ENCODE assay signal across 8 cellular contexts in the genomic region with DNA sequence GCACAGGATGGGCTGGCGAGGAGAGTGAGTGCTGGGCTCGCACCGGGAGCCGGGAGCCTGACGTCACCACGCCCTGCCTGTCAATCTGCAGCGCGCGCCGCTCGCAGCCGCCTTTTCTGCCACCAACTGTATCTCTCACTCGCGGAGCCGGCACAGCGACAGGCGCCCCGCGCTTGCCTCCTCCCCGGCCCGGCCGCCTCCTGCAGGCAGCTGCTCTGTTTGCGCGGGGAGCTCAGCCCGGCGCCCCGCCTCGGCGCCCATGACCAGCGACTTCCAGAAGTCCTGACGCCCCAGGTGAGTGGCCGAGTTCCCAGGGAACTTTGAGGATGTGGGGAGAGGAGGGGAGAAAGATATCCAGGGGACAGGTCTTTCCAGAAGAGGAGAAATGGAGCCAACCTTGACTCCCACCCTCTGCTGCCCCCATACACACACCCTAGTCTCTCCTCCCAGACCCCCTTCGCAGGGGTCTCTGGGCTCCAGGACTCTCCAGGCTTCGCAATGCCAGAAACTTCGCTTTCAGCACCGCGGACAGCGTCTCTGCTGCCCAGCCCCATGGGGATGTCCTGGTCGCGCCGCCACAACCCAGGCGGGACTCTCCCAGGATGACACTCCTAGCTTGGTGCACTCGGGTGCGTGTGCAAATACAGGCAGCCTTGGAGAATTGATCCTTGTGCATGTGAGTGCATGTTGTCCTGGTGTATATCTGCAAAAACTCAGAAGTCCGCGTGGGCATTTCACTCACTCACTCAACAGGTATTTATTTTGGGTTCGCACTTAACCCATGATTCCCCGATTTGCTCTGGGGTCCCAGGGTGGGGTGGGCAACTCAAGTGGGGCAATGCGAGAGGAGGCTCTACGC. TPM values are rescaled to one million over a fixed set of nuclear protein-coding genes. Genes with fewer than 3 reads are reported as not detected.
DNase-seq lines count a peak whose midpoint lies in the region; ATAC-seq, FAIRE-seq and TF ChIP-seq lines count a peak whose summit lies in the region.

TSS of gene GPR6 (plus strand) at position 138 of the 859 bp plus-strand sequence. CDS start 802 bp downstream, outside the sequence.

- H3K27ac Mint-ChIP-seq in activated B cell treated with CpG ODN at 0.5 μM for 24 hours = no peak within 1 kb of the TSS
- H3K27ac Mint-ChIP-seq in stimulated activated naive CD8-positive, alpha-beta T cell treated with anti-CD3 and anti-CD28 coated beads, Interleukin-15, amount 100 ng/mL, for 72 hours = no peak within 1 kb of the TSS

- H2BK5ac ChIP-seq in H1 (ENCODE audit: low read depth, low read length) (no peak within 1 kb of the TSS), mesenchymal stem cell (ENCODE audit: low read depth, low read length, poor library complexity, severe bottlenecking) (no peak within 1 kb of the TSS)

- POLR2A ChIA-PET in activated B cell treated with CpG ODN at 0.5 μM for 24 hours (lab: Charles Lee) (no interaction called here), H1 (lab: Charles Lee; ENCODE audit: partially characterized antibody) (no interaction called here)

- intact Hi-C loops in activated B cell treated with CpG ODN at 0.5 μM for 24 hours (cut with micrococcal nuclease) = no loop called here

- H3K4me3 Mint-ChIP-seq in activated B cell treated with CpG ODN at 0.5 μM for 24 hours = no peak within 1 kb of the TSS
- H3K4me3 Mint-ChIP-seq in stimulated activated naive CD8-positive, alpha-beta T cell treated with anti-CD3 and anti-CD28 coated beads, Interleukin-15, amount 100 ng/mL, for 72 hours = peak within 1 kb of the TSS in 1 of 2 donors; percentile 9

- no peak within 1 kb of the TSS for H3K23ac ChIP-seq in H1 (ENCODE audit: insufficient read length)
- H3K23ac ChIP-seq in mesenchymal stem cell (ENCODE audit: low read length in 2 of 2) = no peak within 1 kb of the TSS

- H2BK20ac ChIP-seq in H1 (ENCODE audit: low read length) = no peak within 1 kb of the TSS

- peaks cover 48% of the 10 kb centered on the region for H3K27me3 Mint-ChIP-seq in activated B cell treated with CpG ODN at 0.5 μM for 24 hours
- peaks cover 83% of the 10 kb centered on the region for H3K27me3 Mint-ChIP-seq in stimulated activated naive CD8-positive, alpha-beta T cell treated with anti-CD3 and anti-CD28 coated beads, Interleukin-15, amount 100 ng/mL, for 72 hours

- H2BK15ac ChIP-seq in H1 (ENCODE audit: low read length) (no peak within 1 kb of the TSS), mesenchymal stem cell (ENCODE audit: low read depth, poor library complexity, severe bottlenecking) (no peak within 1 kb of the TSS)

- no peak for TF ChIP-seq POLR2A in H1 (IDR thresholded peaks at IDR 0.05; ENCODE audit: control extremely low read depth in 1 of 2, low read depth in 2 of 2, low read length in 2 of 2)

- no peak within 1 kb of the TSS for H3K4ac ChIP-seq in H1 (replicated peaks; ENCODE audit: insufficient read length, low read depth, low read length)
- no peak within 1 kb of the TSS for H3K4ac ChIP-seq in mesenchymal stem cell (ENCODE audit: low read depth in 1 of 2, low read length in 2 of 2)

- TF ChIP-seq CTCF in activated B cell treated with CpG ODN at 0.5 μM for 24 hours (IDR thresholded peaks at IDR 0.05) = no peak
- TF ChIP-seq CTCF in H1 (IDR thresholded peaks at IDR 0.05; ENCODE audit: control extremely low read depth in 1 of 3, insufficient read depth in 1 of 3, low read depth in 1 of 3, low read length in 3 of 3) = no peak

- H4K20me1 ChIP-seq in H1 (replicated peaks in 1 of 2; ENCODE audit: control insufficient read depth in 1 of 2, insufficient read depth in 2 of 2, low read length in 2 of 2) = peaks cover 0 to 5% of the 10 kb centered on the region in 2 experiments

- peaks cover 18% of the 10 kb centered on the region for H3K23me2 ChIP-seq in H1 (ENCODE audit: low read depth, low read length)

- no peaks in the 10 kb centered on the region; a peak in 1 of 4 replicates for H3K9me3 ChIP-seq in H1 (ENCODE audit: insufficient read depth in 2 of 2, low read depth in 1 of 2, low read length in 1 of 2)
- H3K9me3 ChIP-seq in mesenchymal stem cell (ENCODE audit: control insufficient read depth, low read length) = no peaks in the 10 kb centered on the region

- H2BK120ac ChIP-seq in H1 (replicated peaks; ENCODE audit: low read depth, low read length) = no peak within 1 kb of the TSS
- no peak within 1 kb of the TSS for H2BK120ac ChIP-seq in mesenchymal stem cell (ENCODE audit: low read depth, low read length)

- H3K79me1 ChIP-seq in H1 (ENCODE audit: low read depth, low read length) (no peaks in the 10 kb centered on the region), mesenchymal stem cell (replicated peaks; ENCODE audit: low read length, poor library complexity, severe bottlenecking) (no peaks in the 10 kb centered on the region)

- peak within 1 kb of the TSS; percentile 76 to 98 for H3K4me2 ChIP-seq in H1 (ENCODE audit: insufficient read depth in 1 of 2, low read depth in 2 of 2, low read length in 2 of 2)
- no peak within 1 kb of the TSS for H3K4me2 ChIP-seq in mesenchymal stem cell (ENCODE audit: low read length, poor library complexity, severe bottlenecking)

- H3K56ac ChIP-seq in H1 (replicated peaks; ENCODE audit: insufficient read length, low read depth, low read length) = no peak within 1 kb of the TSS

- no peaks in the 10 kb centered on the region for H3K9me3 Mint-ChIP-seq in activated B cell treated with CpG ODN at 0.5 μM for 24 hours
- H3K9me3 Mint-ChIP-seq in stimulated activated naive CD8-positive, alpha-beta T cell treated with anti-CD3 and anti-CD28 coated beads, Interleukin-15, amount 100 ng/mL, for 72 hours = peaks cover 3 to 7% of the 10 kb centered on the region in 2 donors

- H3K36me3 ChIP-seq in H1 (ENCODE audit: control insufficient read depth in 2 of 4, insufficient read depth in 4 of 4, low read length in 3 of 4) = no peaks in the 10 kb centered on the region
- H3K36me3 ChIP-seq in mesenchymal stem cell (ENCODE audit: control insufficient read depth in 1 of 2, insufficient read depth in 2 of 2, low read depth in 1 of 2, low read length in 2 of 2) = no peaks in the 10 kb centered on the region

- H2AK5ac ChIP-seq in H1 (ENCODE audit: low read depth, low read length) (no peak within 1 kb of the TSS), mesenchymal stem cell (ENCODE audit: low read length, severe bottlenecking) (no peak within 1 kb of the TSS)

- H4K8ac ChIP-seq in H1 (ENCODE audit: extremely low read depth, insufficient read depth, low read length) = peak within 1 kb of the TSS; percentile 72; the same call in 1 of the 2 replicates
- no peak within 1 kb of the TSS for H4K8ac ChIP-seq in mesenchymal stem cell (ENCODE audit: low read length)

- peak within 1 kb of the TSS; percentile 99 for H2AFZ ChIP-seq in H1 (ENCODE audit: low read length)
- no peak within 1 kb of the TSS for H2AFZ ChIP-seq in mesenchymal stem cell (ENCODE audit: low read depth, low read length)

- ATAC-seq in GM19463 (IDR thresholded peaks at IDR 0.05; ENCODE audit: unreplicated experiment) (peak; percentile 63), activated B cell treated with CpG ODN at 0.5 μM for 24 hours (ENCODE audit: low read depth) (peak; percentile 60), GM21526 (IDR thresholded peaks at IDR 0.05; ENCODE audit: low FRiP score, unreplicated experiment) (no peak), HG03439 (IDR thresholded peaks at IDR 0.05; ENCODE audit: unreplicated experiment) (no peak)
- peak; percentile 85 for ATAC-seq in stimulated activated naive CD8-positive, alpha-beta T cell treated with anti-CD3 and anti-CD28 coated beads, Interleukin-15, amount 100 ng/mL, for 72 hours

- H3K27ac ChIP-seq in H1 (ENCODE audit: low read depth, low read length) (no peak within 1 kb of the TSS), mesenchymal stem cell (ENCODE audit: low read length, poor library complexity, severe bottlenecking) (no peak within 1 kb of the TSS)

- no peak within 1 kb of the TSS for H4K5ac ChIP-seq in H1 (ENCODE audit: insufficient read length, low read depth, low read length)

- no peak for TF ChIP-seq EP300 in H1 (IDR thresholded peaks at IDR 0.05; ENCODE audit: borderline replicate concordance in 1 of 2, low read depth in 2 of 2, low read length in 2 of 2)

- H3K18ac ChIP-seq in H1 (ENCODE audit: extremely low read depth, low read length) (no peak within 1 kb of the TSS), mesenchymal stem cell (ENCODE audit: low read depth in 1 of 2, low read length in 2 of 2) (no peak within 1 kb of the TSS)

- H3K4me1 ChIP-seq in H1 (replicated peaks in 1 of 4; ENCODE audit: control insufficient read depth in 3 of 4, insufficient read depth in 4 of 4, low read length in 3 of 4) = peaks cover 0 to 11% (median 10%) of the 10 kb centered on the region in 4 experiments; a peak in 6 of 7 replicates
- H3K4me1 ChIP-seq in mesenchymal stem cell (ENCODE audit: control insufficient read depth, insufficient read depth, low read depth, low read length) = peaks cover 12% of the 10 kb centered on the region

- H2BK12ac ChIP-seq in H1 (ENCODE audit: low read depth, low read length) (no peak within 1 kb of the TSS; the same call in 1 of the 2 replicates), mesenchymal stem cell (ENCODE audit: low read length in 2 of 2) (no peak within 1 kb of the TSS)

- H3K79me2 ChIP-seq in H1 (ENCODE audit: control insufficient read depth in 1 of 2, insufficient read depth in 2 of 2, low read length in 2 of 2) = no peaks in the 10 kb centered on the region

- H3K27me3 ChIP-seq in H1 (replicated peaks in 1 of 4; ENCODE audit: control insufficient read depth in 3 of 4, extremely low read depth in 1 of 4, insufficient read depth in 3 of 4, low read length in 3 of 4) (peaks cover 14 to 23% (median 19%) of the 10 kb centered on the region in 4 experiments), mesenchymal stem cell (ENCODE audit: control insufficient read depth in 1 of 2, insufficient read depth in 1 of 2, low read length in 2 of 2) (peaks cover 47 to 79% of the 10 kb centered on the region in 2 experiments)

- TF ChIP-seq RAD21 in H1 (IDR thresholded peaks at IDR 0.05 in 1 of 2, conservative IDR thresholded peaks at IDR 0.05 in 1 of 2; ENCODE audit: low read depth in 2 of 2, low read length in 2 of 2) = no peak; a peak in 1 of 4 replicates

- CTCF ChIA-PET in activated B cell treated with CpG ODN at 0.5 μM for 24 hours (lab: Charles Lee) = no interaction called here
- CTCF ChIA-PET in H1 (lab: Charles Lee; ENCODE audit: partially characterized antibody) = interaction anchor here (1.1 to 2.7 kb wide), 5 partner anchors 11 to 61 kb away, joined by 3 to 12 read pairs (median 3); no protein-coding TSS in a partner anchor

- H3K36me3 Mint-ChIP-seq in activated B cell treated with CpG ODN at 0.5 μM for 24 hours (ENCODE audit: low read depth) = no peaks in the 10 kb centered on the region

- H3K4me3 ChIP-seq in H1 (ENCODE audit: extremely low read depth in 1 of 4, insufficient read depth in 2 of 4, low read depth in 3 of 4, low read length in 4 of 4) (peak within 1 kb of the TSS; percentile 35 to 93 (median 64)), mesenchymal stem cell (ENCODE audit: insufficient read depth in 1 of 2, low read depth in 1 of 2, low read length in 2 of 2) (no peak within 1 kb of the TSS)

- H3K4me1 Mint-ChIP-seq in activated B cell treated with CpG ODN at 0.5 μM for 24 hours = no peaks in the 10 kb centered on the region
- H3K4me1 Mint-ChIP-seq in stimulated activated naive CD8-positive, alpha-beta T cell treated with anti-CD3 and anti-CD28 coated beads, Interleukin-15, amount 100 ng/mL, for 72 hours = peaks cover 10% of the 10 kb centered on the region

- no peak within 1 kb of the TSS for H3K14ac ChIP-seq in H1 (ENCODE audit: insufficient read length)
- no peak within 1 kb of the TSS for H3K14ac ChIP-seq in mesenchymal stem cell (ENCODE audit: low read length in 2 of 2)

- no peak within 1 kb of the TSS for H4K91ac ChIP-seq in H1 (replicated peaks; ENCODE audit: insufficient read length, low read length)
- H4K91ac ChIP-seq in mesenchymal stem cell (ENCODE audit: low read length) = no peak within 1 kb of the TSS

- WGBS in H1 (ENCODE audit: extremely low coverage in 1 of 2, insufficient coverage in 1 of 2, insufficient read length in 1 of 2, insufficient replicate concordance in 2 of 2, low coverage in 1 of 2, low lambda C conversion rate in 2 of 2, missing lambda C conversion rate in 1 of 2), 2 experiments = 3% methylated on average over 42 of the region's 50 CpGs; no CpG with 5 or more reads in 1 of the 2 experiments
- WGBS in mesenchymal stem cell = 3% methylated on average over 34 of the region's 50 CpGs

- no peak for FAIRE-seq in H1 (lab: Jason Lieb, UNC)

- DNase-seq in NCI-H1694 treated with DMSO at 0.1 percent for 48 hours (lab: John Stamatoyannopoulos, UW) (peak; percentile 69), activated B cell treated with CpG ODN at 0.5 μM for 24 hours (peak; percentile 29), H1 (ENCODE audit: low read depth in 1 of 2, low spot score in 2 of 2) (peak in 1 of 2 experiments; percentile 97), mesenchymal stem cell (peak; percentile 70)
- peak; percentile 51 to 52 for DNase-seq in stimulated activated naive CD8-positive, alpha-beta T cell treated with anti-CD3 and anti-CD28 coated beads, Interleukin-15, amount 100 ng/mL, for 72 hours

- H3K9ac ChIP-seq in H1 (replicated peaks in 1 of 4; ENCODE audit: extremely low read depth in 1 of 4, low read depth in 3 of 4, low read length in 3 of 4) (no peak within 1 kb of the TSS), mesenchymal stem cell (ENCODE audit: low read length) (no peak within 1 kb of the TSS)

RNA-seq across cellular contexts. Expression of gene GPR6, which starts in this region (rescaled TPM):
- total RNA-seq in activated B cell treated with CpG ODN at 0.5 μM for 24 hours = not detected in 2 replicates
- total RNA-seq in H1 (2021; fragmentation: NEBNext Ultra II Directional; extraction: Animal tissue kit (Norgen Biotek cat#: 25700)) = 0.27 and 0.37 TPM in 2 replicates
- 0.18 and 0.31 TPM in 2 replicates for polyA plus RNA-seq in H1 (2011; rRNA removed)
- polyA plus RNA-seq in H1 (2011; cell fraction: cytosol; rRNA removed) = 0.10 TPM
- polyA plus RNA-seq in H1 (2011; cell fraction: nucleus; rRNA removed) = 0.33 TPM
- 0.08 to 0.20 TPM (median 0.18 TPM) in 4 replicates for polyA plus RNA-seq in H1 (2012, experiment 1 of 2)
- polyA plus RNA-seq in H1 (2012, experiment 2 of 2) = 0.17 TPM
- 0.41 TPM for polyA plus RNA-seq in H1 (2013, experiment 1 of 2)
- polyA plus RNA-seq in H1 (2013, experiment 2 of 2) = 0.37 TPM
- polyA minus RNA-seq in H1 (2011; rRNA and poly(A)+ RNA removed) = 0.16 TPM in 1 of 2 replicates, not detected in the other
- not detected for polyA minus RNA-seq in H1 (2011; cell fraction: cytosol; rRNA and poly(A)+ RNA removed)
- 0.30 TPM for polyA minus RNA-seq in H1 (2011; cell fraction: nucleus; rRNA and poly(A)+ RNA removed)
- polyA plus RNA-seq in mesenchymal stem cell (2013, experiment 1 of 2) = not detected
- not detected for polyA plus RNA-seq in mesenchymal stem cell (2013, experiment 2 of 2)

Comparison
In these comparisons a context has a peak if more than half of its experiments do, and no peak if none do; other contexts are left out.
1. Peak in DNase-seq and ATAC-seq in activated B cell treated with CpG ODN at 0.5 μM for 24 hours; RNA of the gene not detected or under 1 TPM.
2. ATAC-seq: peak in GM19463 (single experiment) and stimulated activated naive CD8-positive, alpha-beta T cell treated with anti-CD3 and anti-CD28 coated beads, Interleukin-15, amount 100 ng/mL, for 72 hours (single experiment); none in GM21526 (single experiment) and HG03439 (single experiment).
3. H3K4me3 ChIP-seq: peak in H1 (4 of 4); none in mesenchymal stem cell (0 of 2).